In the genomic region with DNA sequence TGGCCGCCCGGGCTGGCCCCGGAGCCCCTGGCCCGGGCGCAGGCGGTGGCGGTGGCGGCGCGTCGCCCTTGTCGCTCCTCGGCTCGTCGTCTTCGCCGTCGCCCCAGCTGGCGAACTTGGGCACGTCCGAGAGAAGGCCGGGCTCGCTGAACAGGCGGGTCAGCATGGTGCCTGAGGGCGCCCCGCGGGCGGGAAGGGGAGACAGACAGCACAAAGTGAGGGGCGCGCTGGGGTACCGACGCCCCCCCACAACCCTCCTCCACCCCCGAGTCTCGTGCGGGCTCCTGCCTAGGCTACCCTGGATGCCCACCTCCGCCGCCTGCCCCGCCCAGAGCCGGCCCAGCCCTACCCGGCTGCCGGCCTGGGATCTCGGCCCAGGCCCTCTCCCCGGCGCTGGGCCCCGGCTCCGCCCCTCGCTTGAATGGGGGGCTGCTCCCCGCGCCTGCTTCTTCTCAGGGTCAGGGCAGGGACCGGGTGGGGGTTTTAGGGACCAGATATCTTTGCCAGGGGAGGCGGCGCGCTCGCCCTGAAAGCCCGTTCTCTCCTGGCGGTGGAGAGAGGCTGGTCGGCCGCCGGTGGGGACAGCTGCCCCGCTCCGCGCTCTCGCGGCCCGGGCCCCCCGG, we compare ENCODE assay signal across 14 cellular contexts. TPM values are rescaled to one million over a fixed set of nuclear protein-coding genes. Genes with fewer than 3 reads are reported as not detected.
DNase-seq lines count a peak whose midpoint lies in the region; ATAC-seq, FAIRE-seq and TF ChIP-seq lines count a peak whose summit lies in the region.
"Had no signal": no experiment of that assay in that cellular context is flagged by ENCODE, and none has a peak within 500 bp of the region (broad histone marks: within the 10 kb centered on the region; RNA-seq: fewer than 3 reads in every experiment).

No MANE protein-coding gene starts in this region.

- intact Hi-C loops in endothelial cell of umbilical vein (cut with micrococcal nuclease) = no loop called here
- intact Hi-C loops in uterus (cut with DNase I; ENCODE audit: low total_unique reads) = no loop called here

- H3K27me3 ChIP-seq in ACC112 (ENCODE audit: insufficient read depth, low read length) (peaks cover 83% of the 10 kb centered on the region), HUES64 (ENCODE audit: insufficient read depth, low read length) (peaks cover 99% of the 10 kb centered on the region), endothelial cell of umbilical vein (ENCODE audit: control insufficient read depth in 2 of 2, insufficient read depth in 2 of 2, low read length in 2 of 2) (peaks cover 66 to 80% of the 10 kb centered on the region in 2 experiments), neural progenitor cell (peaks cover 100% of the 10 kb centered on the region), uterus (peaks cover 37 to 59% of the 10 kb centered on the region in 2 donors)

- H3K9me3 Mint-ChIP-seq in neural progenitor cell = peaks cover 3% of the 10 kb centered on the region

- H3K4me2 ChIP-seq in endothelial cell of umbilical vein (ENCODE audit: insufficient read depth, low read length) (no peak overlapping the region), neural progenitor cell (peak overlapping the region; percentile 81)

- peaks cover 26% of the 10 kb centered on the region for H3F3A ChIP-seq in neural progenitor cell (ENCODE audit: low read depth)

- H3K9ac ChIP-seq in HUES64 (ENCODE audit: low read depth, low read length) = no peak overlapping the region
- H3K9ac ChIP-seq in endothelial cell of umbilical vein (replicated peaks; ENCODE audit: extremely low read depth, insufficient read depth, low read length) = no peak overlapping the region
- no peak overlapping the region for H3K9ac ChIP-seq in neural progenitor cell

- no peak overlapping the region for H3K4me3 Mint-ChIP-seq in neural progenitor cell

- H3K4me1 ChIP-seq in ACC112 (ENCODE audit: control insufficient read depth, insufficient read depth, low read length, unreplicated experiment) (peaks cover 5% of the 10 kb centered on the region), HUES64 (ENCODE audit: insufficient read depth, low read length) (peaks cover 16% of the 10 kb centered on the region), endothelial cell of umbilical vein (ENCODE audit: control insufficient read depth, extremely low read depth, insufficient read depth, low read length) (no peaks in the 10 kb centered on the region), neural progenitor cell (peaks cover 23% of the 10 kb centered on the region), uterus (peaks cover 0 to 19% of the 10 kb centered on the region in 2 donors)

- no peak overlapping the region for H3K27ac Mint-ChIP-seq in neural progenitor cell

- H3K4me3 ChIP-seq in ACC112 (ENCODE audit: low read depth, low read length) (0 out of 2 replicates have a peak overlapping the region, but pooled peaks have one; percentile 26), HUES64 (ENCODE audit: low read length) (peak overlapping the region; percentile 30), endothelial cell of umbilical vein (replicated peaks in 1 of 3; ENCODE audit: insufficient read depth in 1 of 3, low read depth in 1 of 3, low read length in 3 of 3) (no peak overlapping the region), neural progenitor cell (peak overlapping the region; percentile 41), uterus (no peak overlapping the region)

- H3K9me3 ChIP-seq in HUES64 (ENCODE audit: insufficient read depth, low read depth, low read length) (no peaks in the 10 kb centered on the region), endothelial cell of umbilical vein (replicated peaks; ENCODE audit: control insufficient read depth, insufficient read depth, low read length) (no peaks in the 10 kb centered on the region), neural progenitor cell (ENCODE audit: low read depth) (no peaks in the 10 kb centered on the region), uterus (no peaks in the 10 kb centered on the region)
- H3K9me3 ChIP-seq: esophagus squamous epithelium had no signal

- DNase-seq in endothelial cell of umbilical vein (ENCODE audit: low read depth, low spot score) (no peak), neural progenitor cell (ENCODE audit: low spot score) (peak; percentile 61), medulla oblongata (ENCODE audit: extremely low spot score) (no peak), uterus (no peak)
- DNase-seq in activated CD4-positive, alpha-beta T cell treated with anti-CD3 and anti-CD28 coated beads, Interleukin-2, amount 50 U/mL, for 48 hours = no peak
- DNase-seq: esophagus squamous epithelium; NCI-H1048; NK-92 treated with Interleukin-12 subunit alpha and Interleukin-12 subunit beta, amount 100 ng/mL, for 24 hours had no signal

- H3K9me1 ChIP-seq in endothelial cell of umbilical vein (replicated peaks; ENCODE audit: control insufficient read depth, extremely low read depth, insufficient read depth, low read length) = no peaks in the 10 kb centered on the region

- no peaks in the 10 kb centered on the region for H3K36me3 ChIP-seq in ACC112 (ENCODE audit: insufficient read depth, low read length)
- H3K36me3 ChIP-seq in HUES64 (ENCODE audit: insufficient read depth, low read length) = no peaks in the 10 kb centered on the region
- no peaks in the 10 kb centered on the region for H3K36me3 ChIP-seq in endothelial cell of umbilical vein (ENCODE audit: control insufficient read depth in 2 of 2, extremely low read depth in 1 of 2, insufficient read depth in 2 of 2, low read length in 2 of 2)
- H3K36me3 ChIP-seq in neural progenitor cell = no peaks in the 10 kb centered on the region
- H3K36me3 ChIP-seq in uterus = no peaks in the 10 kb centered on the region
- H3K36me3 ChIP-seq: esophagus squamous epithelium had no signal

- dilution Hi-C loops in endothelial cell of umbilical vein (cut with MboI; ENCODE audit: extremely low pct_ligation_motif_present, low sequenced_read_pairs) = no loop called here

- CTCF ChIA-PET in endothelial cell of umbilical vein (lab: Charles Lee) = interaction anchor here (0.7 to 3.0 kb wide), 4 partner anchors 8 to 28 kb away, joined by 3 to 27 read pairs (median 4); no protein-coding TSS in a partner anchor

- WGBS in HUES64 = under 1% methylated on average over 66 of the region's 66 CpGs

- H3K79me2 ChIP-seq in ACC112 (ENCODE audit: control insufficient read depth, insufficient read depth, low read length, unreplicated experiment) (no peaks in the 10 kb centered on the region), endothelial cell of umbilical vein (ENCODE audit: control insufficient read depth, insufficient read depth, low read length) (no peaks in the 10 kb centered on the region), neural progenitor cell (ENCODE audit: low read depth) (no peaks in the 10 kb centered on the region)

- TF ChIP-seq POLR2A in endothelial cell of umbilical vein (IDR thresholded peaks at IDR 0.05; ENCODE audit: low read depth, low read length) = no peak
- TF ChIP-seq POLR2A in uterus (IDR thresholded peaks at IDR 0.05) = no peak

- ATAC-seq in HG03342 (IDR thresholded peaks at IDR 0.05; ENCODE audit: unreplicated experiment) = no peak

- H3K27me3 Mint-ChIP-seq in neural progenitor cell (ENCODE audit: insufficient read depth, low read depth) = peaks cover 79% of the 10 kb centered on the region

- H3K27ac ChIP-seq in ACC112 (ENCODE audit: low read depth, low read length) (no peak overlapping the region), HUES64 (ENCODE audit: low read depth, low read length) (no peak overlapping the region), endothelial cell of umbilical vein (ENCODE audit: insufficient read depth, low read depth, low read length) (no peak overlapping the region), neural progenitor cell (no peak overlapping the region), uterus (no peak overlapping the region)
- H3K27ac ChIP-seq: esophagus squamous epithelium had no signal

- H2AFZ ChIP-seq in ACC112 (ENCODE audit: low read length, unreplicated experiment) = no peak overlapping the region
- H2AFZ ChIP-seq in endothelial cell of umbilical vein (ENCODE audit: low read depth, low read length) = no peak overlapping the region
- no peak overlapping the region for H2AFZ ChIP-seq in neural progenitor cell (replicated peaks)

- TF ChIP-seq CTCF in endothelial cell of umbilical vein (IDR thresholded peaks at IDR 0.05; ENCODE audit: extremely low read depth in 1 of 2, insufficient read depth in 1 of 2, low read depth in 1 of 2, low read length in 2 of 2) = no peak
- no peak for TF ChIP-seq CTCF in neural progenitor cell (IDR thresholded peaks at IDR 0.05)
- TF ChIP-seq CTCF in uterus (IDR thresholded peaks at IDR 0.05) = no peak

- no peaks in the 10 kb centered on the region for H3K36me3 Mint-ChIP-seq in neural progenitor cell

- peaks cover 7% of the 10 kb centered on the region for H3K4me1 Mint-ChIP-seq in neural progenitor cell

- BruUV-seq in endothelial cell of umbilical vein (replicated peaks; lab: Mats Ljungman, UMichigan) = no TSS peak

- FAIRE-seq in endothelial cell of umbilical vein (lab: Jason Lieb, UNC) = no peak
- FAIRE-seq: bronchial epithelial cell had no signal

- H4K20me1 ChIP-seq in endothelial cell of umbilical vein (replicated peaks; ENCODE audit: control insufficient read depth, extremely low read depth, insufficient read depth, low read length) = no peaks in the 10 kb centered on the region
- H4K20me1 ChIP-seq in neural progenitor cell (ENCODE audit: low read depth) = peaks cover 77% of the 10 kb centered on the region

- POLR2A ChIA-PET in endothelial cell of umbilical vein (lab: Charles Lee) = no interaction called here

RNA-seq across cellular contexts. Expression of gene NEUROD2, which starts 1.2 kb away (rescaled TPM):
- not detected for polyA plus RNA-seq in HUES64 (2013, experiment 1 of 2)
- not detected for polyA plus RNA-seq in HUES64 (2013, experiment 2 of 2)
- not detected in 2 replicates for total RNA-seq in endothelial cell of umbilical vein
- not detected in 2 replicates for polyA plus RNA-seq in endothelial cell of umbilical vein
- polyA plus RNA-seq in endothelial cell of umbilical vein (2011; cell fraction: cytosol; rRNA removed) = not detected in 2 replicates
- not detected in 2 replicates for polyA plus RNA-seq in endothelial cell of umbilical vein (2011; cell fraction: nucleus; rRNA removed)
- polyA plus RNA-seq in endothelial cell of umbilical vein (2012) = not detected in 2 replicates
- polyA minus RNA-seq in endothelial cell of umbilical vein = not detected in 2 replicates
- polyA minus RNA-seq in endothelial cell of umbilical vein (2011; cell fraction: cytosol; rRNA and poly(A)+ RNA removed) = not detected
- not detected in 2 replicates for polyA minus RNA-seq in endothelial cell of umbilical vein (2011; cell fraction: nucleus; rRNA and poly(A)+ RNA removed)
- not detected in 2 replicates for total RNA-seq in neural progenitor cell (ENCODE audit: low replicate concordance)
- not detected for total RNA-seq in uterus
- total RNA-seq: bronchial epithelial cell, esophagus squamous epithelium, liver, skeletal muscle tissue had no signal
- polyA plus RNA-seq: liver had no signal

RNA-seq across cellular contexts. Expression of gene PPP1R1B, which starts 20.2 kb away (rescaled TPM):
- 4.8 TPM for polyA plus RNA-seq in HUES64 (2013, experiment 1 of 2)
- polyA plus RNA-seq in HUES64 (2013, experiment 2 of 2) = 3.7 TPM
- not detected in 2 replicates for total RNA-seq in endothelial cell of umbilical vein
- polyA plus RNA-seq in endothelial cell of umbilical vein = not detected in 2 replicates
- not detected in 2 replicates for polyA plus RNA-seq in endothelial cell of umbilical vein (2011; cell fraction: cytosol; rRNA removed)
- not detected in 2 replicates for polyA plus RNA-seq in endothelial cell of umbilical vein (2011; cell fraction: nucleus; rRNA removed)
- not detected in 2 replicates for polyA plus RNA-seq in endothelial cell of umbilical vein (2012)
- polyA minus RNA-seq in endothelial cell of umbilical vein = not detected in 2 replicates
- not detected for polyA minus RNA-seq in endothelial cell of umbilical vein (2011; cell fraction: cytosol; rRNA and poly(A)+ RNA removed)
- not detected in 2 replicates for polyA minus RNA-seq in endothelial cell of umbilical vein (2011; cell fraction: nucleus; rRNA and poly(A)+ RNA removed)
- total RNA-seq in neural progenitor cell (ENCODE audit: low replicate concordance) = 0.90 TPM in 1 of 2 replicates, not detected in the other
- 10 to 100 TPM in 1 of 4 donors, under 1 TPM in 3; 0.26 to 22.0 (median 0.68) TPM for total RNA-seq in uterus
- total RNA-seq: bronchial epithelial cell had no signal
- polyA plus RNA-seq: liver had no signal

RNA-seq across cellular contexts. Expression of gene STARD3, which starts 30.4 kb away (rescaled TPM):
- polyA plus RNA-seq in HUES64 (2013, experiment 1 of 2) = 31.9 TPM
- 33.5 TPM for polyA plus RNA-seq in HUES64 (2013, experiment 2 of 2)
- total RNA-seq in endothelial cell of umbilical vein = 48.9 and 51.0 TPM in 2 replicates
- 75.7 and 102 TPM in 2 replicates for polyA plus RNA-seq in endothelial cell of umbilical vein
- 59.8 and 64.7 TPM in 2 replicates for polyA plus RNA-seq in endothelial cell of umbilical vein (2011; cell fraction: cytosol; rRNA removed)
- polyA plus RNA-seq in endothelial cell of umbilical vein (2011; cell fraction: nucleus; rRNA removed) = 197 and 251 TPM in 2 replicates
- 42.1 and 55.4 TPM in 2 replicates for polyA plus RNA-seq in endothelial cell of umbilical vein (2012)
- polyA minus RNA-seq in endothelial cell of umbilical vein = 77.4 and 91.7 TPM in 2 replicates
- polyA minus RNA-seq in endothelial cell of umbilical vein (2011; cell fraction: cytosol; rRNA and poly(A)+ RNA removed) = 25.9 TPM
- 40.4 and 56.2 TPM in 2 replicates for polyA minus RNA-seq in endothelial cell of umbilical vein (2011; cell fraction: nucleus; rRNA and poly(A)+ RNA removed)
- total RNA-seq in neural progenitor cell (ENCODE audit: low replicate concordance) = 21.5 and 54.9 TPM in 2 replicates
- 10 to 100 TPM; 21.0 to 62.3 (median 26.0) TPM for total RNA-seq in uterus

RNA-seq across cellular contexts. Expression of gene TCAP, which starts 58.6 kb away (rescaled TPM):
- polyA plus RNA-seq in HUES64 (2013, experiment 1 of 2) = 0.40 TPM
- polyA plus RNA-seq in HUES64 (2013, experiment 2 of 2) = 0.32 TPM
- total RNA-seq in endothelial cell of umbilical vein (0.78 and 0.93 TPM in 2 replicates), neural progenitor cell (ENCODE audit: low replicate concordance) (0.19 and 1.3 TPM in 2 replicates), uterus (1 to 10 TPM in 1 of 4 donors, under 1 TPM in 1, not detected in 2; 0.28 to 2.2 TPM)
- 0.46 and 0.51 TPM in 2 replicates for polyA plus RNA-seq in endothelial cell of umbilical vein
- polyA plus RNA-seq in endothelial cell of umbilical vein (2011; cell fraction: cytosol; rRNA removed) = 0.18 TPM in 1 of 2 replicates, not detected in the other
- 2.8 and 5.0 TPM in 2 replicates for polyA plus RNA-seq in endothelial cell of umbilical vein (2011; cell fraction: nucleus; rRNA removed)
- polyA plus RNA-seq in endothelial cell of umbilical vein (2012) = 0.29 and 1.3 TPM in 2 replicates
- 0.45 and 1.3 TPM in 2 replicates for polyA minus RNA-seq in endothelial cell of umbilical vein
- polyA minus RNA-seq in endothelial cell of umbilical vein (2011; cell fraction: cytosol; rRNA and poly(A)+ RNA removed) = 1.0 TPM
- polyA minus RNA-seq in endothelial cell of umbilical vein (2011; cell fraction: nucleus; rRNA and poly(A)+ RNA removed) = 1.1 and 1.8 TPM in 2 replicates
- total RNA-seq: bronchial epithelial cell had no signal

Comparison
In these comparisons a context has a peak if more than half of its experiments do, and no peak if none do; other contexts are left out.
1. H3K4me3 ChIP-seq: peak in ACC112 (single experiment), HUES64 (single experiment) and neural progenitor cell (single experiment); none in endothelial cell of umbilical vein (0 of 3) and uterus (0 of 2).